11 cellular contexts compared by ENCODE assay signal in the genomic region with DNA sequence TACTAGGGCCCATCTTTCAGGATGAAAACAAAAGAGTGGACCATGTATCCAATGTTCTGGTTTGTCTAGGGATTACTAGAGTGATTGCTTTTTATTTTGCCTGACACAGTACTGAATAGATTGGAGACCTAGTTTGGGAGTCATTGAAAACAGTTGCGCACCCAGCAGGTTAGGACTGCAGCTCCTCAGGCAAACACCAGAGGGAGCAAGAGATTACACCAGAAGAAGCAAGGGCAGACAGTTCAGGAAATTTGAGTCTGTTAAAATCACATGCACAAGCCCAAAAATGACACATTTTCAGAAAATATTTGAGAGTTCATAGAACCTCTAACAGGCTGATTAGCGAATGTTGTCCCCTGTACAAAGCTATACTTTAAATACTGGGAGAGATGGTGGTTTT. TPM values are rescaled to one million over a fixed set of nuclear protein-coding genes. Genes with fewer than 3 reads are reported as not detected.
DNase-seq lines count a peak whose midpoint lies in the region; ATAC-seq and TF ChIP-seq lines count a peak whose summit lies in the region.
"Had no signal": no experiment of that assay in that cellular context is flagged by ENCODE, and none has a peak within 500 bp of the region (broad histone marks: within the 10 kb centered on the region; RNA-seq: fewer than 3 reads in every experiment).

No MANE protein-coding gene starts in this region.

- H3K79me2 ChIP-seq in DND-41 (ENCODE audit: insufficient read depth, low read length) = no peaks in the 10 kb centered on the region

- no peak overlapping the region for H3K4me2 ChIP-seq in DND-41 (ENCODE audit: insufficient read depth, low read length)

- TF ChIP-seq CTCF in DND-41 (IDR thresholded peaks at IDR 0.05; ENCODE audit: borderline replicate concordance, extremely low read depth, low read length, poor library complexity, severe bottlenecking) = peak; percentile 53

- in situ Hi-C loops in HAP-1 (cut with MboI; ENCODE audit: low sequenced_read_pairs) = no loop called here
- in situ Hi-C loops in SK-MEL-5 (cut with HindIII; ENCODE audit: low pct_unique_long_range_greater_than_20kb, low sequenced_read_pairs) = no loop called here

- ATAC-seq in DND-41 (ENCODE audit: insufficient read depth, low read depth) = no peak
- no peak for ATAC-seq in GM21619 (IDR thresholded peaks at IDR 0.05; ENCODE audit: unreplicated experiment)
- ATAC-seq in GM21576 (IDR thresholded peaks at IDR 0.05; ENCODE audit: unreplicated experiment) = no peak

- H3K4me1 ChIP-seq in DND-41 (ENCODE audit: insufficient read depth, low read length) = no peaks in the 10 kb centered on the region
- no peaks in the 10 kb centered on the region for H3K4me1 ChIP-seq in HAP-1
- no peaks in the 10 kb centered on the region for H3K4me1 ChIP-seq in effector memory CD4-positive, alpha-beta T cell (ENCODE audit: control insufficient read depth, insufficient read depth, low read length, poor library complexity, severe bottlenecking)
- H3K4me1 ChIP-seq: tibial nerve had no signal

- no peak overlapping the region for H3K9ac ChIP-seq in DND-41 (ENCODE audit: low read depth, low read length)

- no peak overlapping the region for H2AFZ ChIP-seq in DND-41 (ENCODE audit: low read depth, low read length)

- no peak overlapping the region for H3K4me3 ChIP-seq in DND-41 (ENCODE audit: low read depth in 1 of 2, low read length in 2 of 2)
- no peak overlapping the region for H3K4me3 ChIP-seq in HAP-1
- no peak overlapping the region for H3K4me3 ChIP-seq in effector memory CD4-positive, alpha-beta T cell (ENCODE audit: insufficient read depth, low read depth, low read length, poor library complexity, severe bottlenecking)
- H3K4me3 ChIP-seq: tibial nerve had no signal

- no peak for TF ChIP-seq POLR2A in erythroblast (IDR thresholded peaks at IDR 0.05; ENCODE audit: low read length)

- H4K20me1 ChIP-seq in DND-41 (ENCODE audit: insufficient read depth, low read length) = no peaks in the 10 kb centered on the region

- no peaks in the 10 kb centered on the region for H3K36me3 ChIP-seq in DND-41 (ENCODE audit: insufficient read depth, low read length)
- no peaks in the 10 kb centered on the region for H3K36me3 ChIP-seq in HAP-1 (replicated peaks)
- H3K36me3 ChIP-seq in effector memory CD4-positive, alpha-beta T cell (ENCODE audit: control insufficient read depth, insufficient read depth, low read length) = no peaks in the 10 kb centered on the region
- H3K36me3 ChIP-seq: tibial nerve had no signal

- H3K9me3 ChIP-seq in DND-41 (ENCODE audit: insufficient read depth, low read length, severe bottlenecking) = no peaks in the 10 kb centered on the region
- no peaks in the 10 kb centered on the region for H3K9me3 ChIP-seq in HAP-1
- no peaks in the 10 kb centered on the region for H3K9me3 ChIP-seq in effector memory CD4-positive, alpha-beta T cell (ENCODE audit: control insufficient read depth, low read length)
- H3K9me3 ChIP-seq: tibial nerve had no signal

- no peak overlapping the region for H3K27ac ChIP-seq in DND-41 (ENCODE audit: low read length)
- H3K27ac ChIP-seq in effector memory CD4-positive, alpha-beta T cell (ENCODE audit: insufficient read depth, low read length, poor library complexity, severe bottlenecking) = no peak overlapping the region
- H3K27ac ChIP-seq: tibial nerve had no signal

- H3K27me3 ChIP-seq in DND-41 (ENCODE audit: insufficient read depth, low read length, poor library complexity) (no peaks in the 10 kb centered on the region), HAP-1 (ENCODE audit: low read depth) (no peaks in the 10 kb centered on the region)
- H3K27me3 ChIP-seq in effector memory CD4-positive, alpha-beta T cell (replicated peaks; ENCODE audit: control insufficient read depth, insufficient read depth, low read length, poor library complexity, severe bottlenecking) = no peaks in the 10 kb centered on the region
- H3K27me3 ChIP-seq: tibial nerve had no signal

- DNase-seq in DND-41 = peak; percentile 3
- peak; percentile 51 to 59 for DNase-seq in HAP-1 (ENCODE audit: low spot score in 2 of 2)
- DNase-seq in SK-MEL-5 (ENCODE audit: low read depth, low spot score) = peak; percentile 52
- peak; percentile 12 for DNase-seq in iris pigment epithelial cell (ENCODE audit: low read depth)
- DNase-seq in erythroblast (lab: John Stamatoyannopoulos, UW) = no peak
- DNase-seq in effector memory CD4-positive, alpha-beta T cell = no peak
- DNase-seq: posterior cingulate gyrus had no signal

RNA-seq across cellular contexts. Expression of a gene that starts 55.6 kb away (rescaled TPM):
- not detected in 2 replicates for total RNA-seq in SK-MEL-5 (2014; rRNA removed; shearing (Covaris generic))
- polyA plus RNA-seq in SK-MEL-5 (2015; cell fraction: cytosol; rRNA removed) = not detected in 2 replicates
- not detected in 2 replicates for polyA plus RNA-seq in SK-MEL-5 (2015; cell fraction: nucleus; rRNA removed)
- total RNA-seq: T-helper 2 cell treated with Interferon-gamma antibody and Interleukin-4, amounts not matched to agents 100 ng/mL and 5 ng/mL, for 36 hours; tibial nerve had no signal

Comparison
In these comparisons a context has a peak if more than half of its experiments do, and no peak if none do; other contexts are left out.
1. DNase-seq: peak in DND-41 (single experiment), HAP-1 (2 of 2), SK-MEL-5 (single experiment) and iris pigment epithelial cell (single experiment); none in erythroblast (0 of 2) and effector memory CD4-positive, alpha-beta T cell (0 of 3).